In the genomic region with DNA sequence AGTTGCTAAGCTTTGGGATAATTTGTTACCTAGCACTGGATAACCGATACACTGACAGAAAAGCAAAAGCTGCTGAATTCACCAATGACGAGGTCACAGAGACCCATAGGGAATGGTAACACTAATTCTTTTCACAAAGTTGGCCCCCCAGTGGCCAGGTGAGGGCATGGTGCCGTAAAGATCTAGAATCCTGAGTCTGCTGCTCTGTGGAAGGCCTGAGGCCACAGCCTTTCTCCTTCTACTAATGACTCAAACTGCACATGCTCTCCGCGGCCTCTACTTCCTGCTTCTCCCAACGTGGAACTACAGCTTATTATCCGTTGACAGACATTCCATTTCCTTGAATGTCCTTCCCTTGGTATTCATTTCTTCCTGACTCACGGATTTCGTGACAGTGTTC, we compare ENCODE assay signal across 16 cellular contexts.
A peak's percentile ranks its signal among the peaks of the same experiment; 100 is the strongest.
DNase-seq lines count a peak whose midpoint lies in the region; ATAC-seq and TF ChIP-seq lines count a peak whose summit lies in the region.
"Had no signal": no experiment of that assay in that cellular context is flagged by ENCODE, and none has a peak within 500 bp of the region (broad histone marks: within the 10 kb centered on the region; RNA-seq: fewer than 3 reads in every experiment).

No MANE protein-coding gene starts in this region.

- H3K18ac ChIP-seq in mesendoderm (ENCODE audit: low read length): no peak overlapping the region

- H3K4ac ChIP-seq in mesendoderm (ENCODE audit: low read depth, low read length): no peak overlapping the region

- no peak overlapping the region for H3K9ac ChIP-seq in mesendoderm (ENCODE audit: low read length)

- CTCF ChIA-PET in CD4-positive, alpha-beta memory T cell (lab: Charles Lee; ENCODE audit: partially characterized antibody): interaction anchor here (1.0 to 2.8 kb wide), 7 partner anchors 8 to 111 kb away, joined by 3 to 14 read pairs (median 5); no protein-coding TSS in a partner anchor

- no peak overlapping the region for H3K4me3 ChIP-seq in CD4-positive, alpha-beta memory T cell (ENCODE audit: low read length in 2 of 2)
- H3K4me3 ChIP-seq in H7 (ENCODE audit: insufficient read depth, low read depth, low read length) (no peak overlapping the region), mesendoderm (ENCODE audit: low read length) (no peak overlapping the region), psoas muscle (no peak overlapping the region)
- H3K4me3 ChIP-seq: right lobe of liver had no signal

- no peak overlapping the region for H3K4me2 ChIP-seq in mesendoderm (ENCODE audit: low read length)

- H3K36me3 ChIP-seq in CD4-positive, alpha-beta memory T cell (ENCODE audit: insufficient read depth, low read length): peaks cover 8% of the 10 kb centered on the region
- H3K36me3 ChIP-seq in H7 (replicated peaks; ENCODE audit: control insufficient read depth, insufficient read depth, low read length) (no peaks in the 10 kb centered on the region), mesendoderm (ENCODE audit: control insufficient read depth, insufficient read depth, low read length) (no peaks in the 10 kb centered on the region), psoas muscle (ENCODE audit: insufficient read depth in 1 of 2, low read depth in 1 of 2) (no peaks in the 10 kb centered on the region)
- H3K36me3 ChIP-seq: right lobe of liver had no signal

- H4K5ac ChIP-seq in mesendoderm (ENCODE audit: low read length): no peak overlapping the region

- H3K56ac ChIP-seq in mesendoderm (ENCODE audit: low read length): no peak overlapping the region

- no peak overlapping the region for H2BK15ac ChIP-seq in mesendoderm (replicated peaks; ENCODE audit: low read depth)

- peaks cover 39% of the 10 kb centered on the region for H3K4me1 ChIP-seq in CD4-positive, alpha-beta memory T cell (ENCODE audit: insufficient read depth, low read length)
- H3K4me1 ChIP-seq in mesendoderm (ENCODE audit: control insufficient read depth, low read depth, low read length): no peaks in the 10 kb centered on the region
- H3K4me1 ChIP-seq in psoas muscle: no peaks in the 10 kb centered on the region

- intact Hi-C loops in CD4-positive, alpha-beta memory T cell (cut with micrococcal nuclease): no loop called here
- intact Hi-C loops in psoas muscle (cut with DNase I): no loop called here

- H3K27me3 Mint-ChIP-seq in CD4-positive, alpha-beta memory T cell: no peaks in the 10 kb centered on the region
- no peaks in the 10 kb centered on the region for H3K27me3 Mint-ChIP-seq in activated naive CD8-positive, alpha-beta T cell treated with anti-CD3 and anti-CD28 coated beads for 36 hours
- H3K27me3 Mint-ChIP-seq: activated CD4-positive, alpha-beta memory T cell treated with anti-CD3 and anti-CD28 coated beads for 36 hours; activated T-helper 17 cell treated with anti-CD3 and anti-CD28 coated beads, Interleukin-2, amount 50 U/mL, for 72 hours; naive B cell had no signal

- H3K27ac Mint-ChIP-seq in CD4-positive, alpha-beta memory T cell: peak overlapping the region in 5 of 7 donors; percentile 36 to 90 (median 54)
- peak overlapping the region; percentile 54 for H3K27ac Mint-ChIP-seq in activated naive CD8-positive, alpha-beta T cell treated with anti-CD3 and anti-CD28 coated beads for 36 hours
- H3K27ac Mint-ChIP-seq: activated CD4-positive, alpha-beta memory T cell treated with anti-CD3 and anti-CD28 coated beads for 36 hours; activated T-helper 17 cell treated with anti-CD3 and anti-CD28 coated beads, Interleukin-2, amount 50 U/mL, for 72 hours had no signal

- H3K9me3 Mint-ChIP-seq in CD4-positive, alpha-beta memory T cell: no peaks in the 10 kb centered on the region
- peaks cover 2% of the 10 kb centered on the region for H3K9me3 Mint-ChIP-seq in activated naive CD8-positive, alpha-beta T cell treated with anti-CD3 and anti-CD28 coated beads for 36 hours
- H3K9me3 Mint-ChIP-seq: activated CD4-positive, alpha-beta memory T cell treated with anti-CD3 and anti-CD28 coated beads for 36 hours; activated T-helper 17 cell treated with anti-CD3 and anti-CD28 coated beads, Interleukin-2, amount 50 U/mL, for 72 hours had no signal

- H3K27ac ChIP-seq in CD4-positive, alpha-beta memory T cell (ENCODE audit: low read depth, low read length): no peak overlapping the region
- no peak overlapping the region for H3K27ac ChIP-seq in mesendoderm (ENCODE audit: low read depth, low read length)
- H3K27ac ChIP-seq in psoas muscle: no peak overlapping the region

- no peak overlapping the region for H4K8ac ChIP-seq in mesendoderm (ENCODE audit: low read depth, low read length)

- no peaks in the 10 kb centered on the region for H3K79me2 ChIP-seq in mesendoderm (ENCODE audit: control insufficient read depth, insufficient read depth, low read length)

- H3K4me1 Mint-ChIP-seq in CD4-positive, alpha-beta memory T cell: peaks cover 33 to 56% (median 39%) of the 10 kb centered on the region in 4 donors
- peaks cover 40% of the 10 kb centered on the region for H3K4me1 Mint-ChIP-seq in activated naive CD8-positive, alpha-beta T cell treated with anti-CD3 and anti-CD28 coated beads for 36 hours
- H3K4me1 Mint-ChIP-seq: naive B cell had no signal

- no peak overlapping the region for H2BK5ac ChIP-seq in mesendoderm (ENCODE audit: low read length)

- POLR2A ChIA-PET in CD4-positive, alpha-beta memory T cell (lab: Charles Lee; ENCODE audit: partially characterized antibody): interaction anchor here (1.0 kb wide), 1 partner anchor 9 kb away, joined by 3 read pairs; no protein-coding TSS in a partner anchor

- no peak overlapping the region for H3K23ac ChIP-seq in mesendoderm (ENCODE audit: low read length)

- ATAC-seq in GM21576 (IDR thresholded peaks at IDR 0.05; ENCODE audit: unreplicated experiment) (no peak), psoas muscle (no peak)
- ATAC-seq: activated T-helper 17 cell treated with anti-CD3 and anti-CD28 coated beads, Interleukin-2, amount 50 U/mL, for 72 hours had no signal

- no peak for TF ChIP-seq CTCF in psoas muscle (IDR thresholded peaks at IDR 0.05)

- no peak overlapping the region for H2AK5ac ChIP-seq in mesendoderm (ENCODE audit: low read length)

- peaks cover 45 to 58% of the 10 kb centered on the region in 2 donors for H3K36me3 Mint-ChIP-seq in CD4-positive, alpha-beta memory T cell
- H3K36me3 Mint-ChIP-seq in activated naive CD8-positive, alpha-beta T cell treated with anti-CD3 and anti-CD28 coated beads for 36 hours: peaks cover 46% of the 10 kb centered on the region
- H3K36me3 Mint-ChIP-seq: naive B cell had no signal

- H3K4me3 Mint-ChIP-seq in CD4-positive, alpha-beta memory T cell: no peak overlapping the region
- H3K4me3 Mint-ChIP-seq in activated naive CD8-positive, alpha-beta T cell treated with anti-CD3 and anti-CD28 coated beads for 36 hours: no peak overlapping the region
- H3K4me3 Mint-ChIP-seq: activated CD4-positive, alpha-beta memory T cell treated with anti-CD3 and anti-CD28 coated beads for 36 hours; activated T-helper 17 cell treated with anti-CD3 and anti-CD28 coated beads, Interleukin-2, amount 50 U/mL, for 72 hours had no signal

- H3K27me3 ChIP-seq in CD4-positive, alpha-beta memory T cell (ENCODE audit: insufficient read depth, low read length): no peaks in the 10 kb centered on the region
- H3K27me3 ChIP-seq in H7 (ENCODE audit: control insufficient read depth, insufficient read depth, low read length) (no peaks in the 10 kb centered on the region), mesendoderm (ENCODE audit: insufficient read depth, low read length, poor library complexity) (no peaks in the 10 kb centered on the region), psoas muscle (ENCODE audit: insufficient read depth in 3 of 3, low read length in 2 of 3) (no peaks in the 10 kb centered on the region)
- H3K27me3 ChIP-seq: right lobe of liver had no signal

- no peaks in the 10 kb centered on the region for H3K9me3 ChIP-seq in CD4-positive, alpha-beta memory T cell (ENCODE audit: control insufficient read depth in 1 of 2, low read length in 2 of 2)
- H3K9me3 ChIP-seq in psoas muscle: peaks cover 6% of the 10 kb centered on the region
- H3K9me3 ChIP-seq: right lobe of liver had no signal

- H3K79me1 ChIP-seq in mesendoderm (ENCODE audit: low read length): no peaks in the 10 kb centered on the region

- no peak overlapping the region for H2BK120ac ChIP-seq in mesendoderm (ENCODE audit: low read depth, low read length)

- no peak for DNase-seq in CD4-positive, alpha-beta memory T cell
- peak; percentile 13 for DNase-seq in H7
- DNase-seq in activated naive CD8-positive, alpha-beta T cell treated with anti-CD3 and anti-CD28 coated beads for 36 hours: no peak
- peak; percentile 50 for DNase-seq in mesendoderm
- no peak for DNase-seq in psoas muscle
- DNase-seq in NCI-H1694 (lab: John Stamatoyannopoulos, UW): no peak
- no peak for DNase-seq in NCI-H187 treated with DMSO at 0.1 percent for 48 hours (lab: John Stamatoyannopoulos, UW)
- DNase-seq: activated CD4-positive, alpha-beta memory T cell treated with anti-CD3 and anti-CD28 coated beads for 36 hours; effector CD8-positive, alpha-beta T cell; naive B cell; NCI-H1417 treated with DMSO at 0.1 percent for 48 hours; right lobe of liver; SHP77; stimulated activated naive CD4-positive, alpha-beta T cell had no signal

- no CpG with 5 or more reads among the region's 9 CpGs for WGBS in mesendoderm (ENCODE audit: extremely low coverage, insufficient coverage, low lambda C conversion rate)
- 80 to 92% (median 90%) methylated on average over 9 of the region's 9 CpGs for WGBS in psoas muscle, 3 donors

Comparison
In these comparisons a context has a peak if more than half of its experiments do, and no peak if none do; other contexts are left out.
1. DNase-seq: peak in H7 (single experiment) and mesendoderm (single experiment); none in CD4-positive, alpha-beta memory T cell (0 of 5), activated naive CD8-positive, alpha-beta T cell treated with anti-CD3 and anti-CD28 coated beads for 36 hours (single experiment), psoas muscle (0 of 2), NCI-H1694 (single experiment) and NCI-H187 treated with DMSO at 0.1 percent for 48 hours (single experiment).